In genomic region chr7:129136887-129137647, GRCh38 we compare ENCODE assay signal across 8 cellular contexts.
DNase-seq lines count a peak whose midpoint lies in the region; ATAC-seq lines count a peak whose summit lies in the region.
"Had no signal": no experiment of that assay in that cellular context is flagged by ENCODE, and none has a peak within 500 bp of the region (broad histone marks: within the 10 kb centered on the region; RNA-seq: fewer than 3 reads in every experiment).

No MANE protein-coding gene starts in this region.

- peak; percentile 70 for ATAC-seq in GM18861 (IDR thresholded peaks at IDR 0.05; ENCODE audit: unreplicated experiment)
- ATAC-seq in HG02852 (IDR thresholded peaks at IDR 0.05; ENCODE audit: unreplicated experiment): peak; percentile 64
- ATAC-seq in HG02623 (IDR thresholded peaks at IDR 0.05; ENCODE audit: unreplicated experiment): no peak

- peaks cover 2% of the 10 kb centered on the region for H3K36me3 Mint-ChIP-seq in T-helper 1 cell treated with Interleukin-12 subunit alpha and Interleukin-12 subunit beta and Interleukin-4 antibody, amounts not matched to agents 30 μg/mL and 1 μg/mL, for 36 hours (ENCODE audit: low read depth)

- peak overlapping the region; percentile 36 for H3K27ac Mint-ChIP-seq in T-helper 1 cell treated with Interleukin-12 subunit alpha and Interleukin-12 subunit beta and Interleukin-4 antibody, amounts not matched to agents 30 μg/mL and 1 μg/mL, for 36 hours

- peak; percentile 70 for DNase-seq in pons (ENCODE audit: low spot score)
- DNase-seq in anterior cingulate cortex (lab: John Stamatoyannopoulos, UW): no peak
- no peak for DNase-seq in epidermal melanocyte (ENCODE audit: insufficient read length, low spot score)
- DNase-seq: right lobe of liver had no signal

- H3K4me1 Mint-ChIP-seq in T-helper 1 cell treated with Interleukin-12 subunit alpha and Interleukin-12 subunit beta and Interleukin-4 antibody, amounts not matched to agents 30 μg/mL and 1 μg/mL, for 36 hours (ENCODE audit: low read depth): peaks cover 17% of the 10 kb centered on the region

- no peak overlapping the region for H3K4me3 Mint-ChIP-seq in T-helper 1 cell treated with Interleukin-12 subunit alpha and Interleukin-12 subunit beta and Interleukin-4 antibody, amounts not matched to agents 30 μg/mL and 1 μg/mL, for 36 hours

- H3K9me3 Mint-ChIP-seq in T-helper 1 cell treated with Interleukin-12 subunit alpha and Interleukin-12 subunit beta and Interleukin-4 antibody, amounts not matched to agents 30 μg/mL and 1 μg/mL, for 36 hours: no peaks in the 10 kb centered on the region

- peaks cover 10% of the 10 kb centered on the region for H3K27me3 Mint-ChIP-seq in T-helper 1 cell treated with Interleukin-12 subunit alpha and Interleukin-12 subunit beta and Interleukin-4 antibody, amounts not matched to agents 30 μg/mL and 1 μg/mL, for 36 hours (ENCODE audit: low read depth)
